In the genomic region with DNA sequence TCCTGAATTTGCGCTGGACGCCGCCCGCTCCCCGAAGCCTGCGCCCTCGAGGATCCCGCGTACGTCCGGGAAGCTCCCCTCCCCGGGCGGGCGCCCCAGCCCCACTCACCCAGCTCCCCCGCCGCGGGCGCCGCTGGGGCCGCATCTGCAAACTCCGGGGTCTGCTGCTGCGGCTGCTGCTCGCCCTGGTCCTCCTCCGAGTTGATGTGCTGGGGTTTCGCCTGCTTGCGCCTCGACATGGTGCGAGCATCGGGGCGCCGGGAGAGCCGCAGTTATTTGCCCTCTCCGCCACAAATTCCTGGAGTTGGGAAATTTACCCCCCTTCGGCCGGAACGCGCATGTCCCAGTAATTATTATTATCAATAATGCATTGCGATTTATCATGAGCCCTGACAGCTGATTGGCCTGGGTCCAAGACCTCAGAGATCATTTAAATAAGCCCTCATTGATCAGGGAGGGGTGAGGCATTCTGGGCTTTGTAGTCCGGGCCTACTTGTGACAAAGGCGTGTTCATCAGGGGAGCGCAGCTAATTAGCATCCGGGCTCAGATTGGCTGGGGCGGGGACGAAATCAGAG, we compare ENCODE assay signal across 9 cellular contexts. TPM values are rescaled to one million over a fixed set of nuclear protein-coding genes. Genes with fewer than 3 reads are reported as not detected.
DNase-seq lines count a peak whose midpoint lies in the region; ATAC-seq and TF ChIP-seq lines count a peak whose summit lies in the region.
"Had no signal": no experiment of that assay in that cellular context is flagged by ENCODE, and none has a peak within 500 bp of the region (broad histone marks: within the 10 kb centered on the region; RNA-seq: fewer than 3 reads in every experiment).

SALL4 (minus strand) TSS at position 352 of the 576 bp plus-strand sequence; CDS start at position 239, 113 bp downstream.

- peaks cover 63% of the 10 kb centered on the region for H3K27me3 Mint-ChIP-seq in activated naive CD4-positive, alpha-beta T cell treated with anti-CD3 and anti-CD28 coated beads, Interleukin-2, amount 10 ng/mL, durations not matched to agents 7 days and 5 days
- H3K27me3 Mint-ChIP-seq in activated naive CD4-positive, alpha-beta T cell treated with anti-CD3 and anti-CD28 coated beads for 36 hours (ENCODE audit: low read depth), result peaks cover 52% of the 10 kb centered on the region

- intact Hi-C loops in activated naive CD4-positive, alpha-beta T cell treated with anti-CD3 and anti-CD28 coated beads for 36 hours (cut with micrococcal nuclease), result no loop called here

- CTCF ChIA-PET in activated naive CD4-positive, alpha-beta T cell treated with anti-CD3 and anti-CD28 coated beads, Interleukin-2, amount 10 ng/mL, durations not matched to agents 7 days and 5 days (lab: Charles Lee), result interaction anchor here (1.4 kb wide), 1 partner anchor 281 kb away, joined by 3 read pairs; no protein-coding TSS in a partner anchor
- CTCF ChIA-PET in activated naive CD4-positive, alpha-beta T cell treated with anti-CD3 and anti-CD28 coated beads for 36 hours (lab: Charles Lee), result no interaction called here

- no peak for TF ChIP-seq EP300 in tibial nerve (IDR thresholded peaks at IDR 0.05)

- H3K4me3 Mint-ChIP-seq in activated naive CD4-positive, alpha-beta T cell treated with anti-CD3 and anti-CD28 coated beads, Interleukin-2, amount 10 ng/mL, durations not matched to agents 7 days and 5 days, result no peak within 1 kb of the TSS
- no peak within 1 kb of the TSS for H3K4me3 Mint-ChIP-seq in activated naive CD4-positive, alpha-beta T cell treated with anti-CD3 and anti-CD28 coated beads for 36 hours

- H3K9me3 ChIP-seq in liver (ENCODE audit: control insufficient read depth in 4 of 4, low read length in 3 of 4), result no peaks in the 10 kb centered on the region
- H3K9me3 ChIP-seq in tibial nerve, result no peaks in the 10 kb centered on the region

- H3K27me3 ChIP-seq in liver (ENCODE audit: control insufficient read depth in 4 of 4, insufficient read depth in 4 of 4, low read length in 3 of 4) (no peaks in the 10 kb centered on the region), tibial nerve (peaks cover 0 to 54% of the 10 kb centered on the region in 2 donors)

- H3K9ac ChIP-seq in liver (ENCODE audit: low read depth in 1 of 2, low read length in 2 of 2), result peak within 1 kb of the TSS in 1 of 2 donors; percentile 39

- ATAC-seq in GM19455 (IDR thresholded peaks at IDR 0.05; ENCODE audit: unreplicated experiment), result no peak
- ATAC-seq in GM21529 (IDR thresholded peaks at IDR 0.05; ENCODE audit: unreplicated experiment), result no peak

- H3K27ac ChIP-seq in liver (ENCODE audit: low read depth in 1 of 2, low read length in 2 of 2) (peak within 1 kb of the TSS in 1 of 2 donors; percentile 54), tibial nerve (no peak within 1 kb of the TSS)
- H3K27ac ChIP-seq: C4-2B had no signal

- H3K4me1 ChIP-seq in liver (ENCODE audit: control insufficient read depth in 4 of 4, insufficient read depth in 4 of 4, low read length in 3 of 4), result peaks cover 0 to 24% (median 14%) of the 10 kb centered on the region in 4 donors
- H3K4me1 ChIP-seq in tibial nerve, result peaks cover 0 to 26% (median 13%) of the 10 kb centered on the region in 4 donors

- no peak for TF ChIP-seq CTCF in cardiac fibroblast (IDR thresholded peaks at IDR 0.05; ENCODE audit: low read depth, low read length)
- TF ChIP-seq CTCF in liver (IDR thresholded peaks at IDR 0.05; ENCODE audit: low read depth, low read length, missing input control), result no peak
- TF ChIP-seq CTCF in tibial nerve (IDR thresholded peaks at IDR 0.05), result no peak

- no peak for TF ChIP-seq RAD21 in liver (IDR thresholded peaks at IDR 0.05)

- H3K36me3 Mint-ChIP-seq in activated naive CD4-positive, alpha-beta T cell treated with anti-CD3 and anti-CD28 coated beads, Interleukin-2, amount 10 ng/mL, durations not matched to agents 7 days and 5 days, result no peaks in the 10 kb centered on the region
- no peaks in the 10 kb centered on the region for H3K36me3 Mint-ChIP-seq in activated naive CD4-positive, alpha-beta T cell treated with anti-CD3 and anti-CD28 coated beads for 36 hours (ENCODE audit: low read depth)

- H3K4me1 Mint-ChIP-seq in activated naive CD4-positive, alpha-beta T cell treated with anti-CD3 and anti-CD28 coated beads, Interleukin-2, amount 10 ng/mL, durations not matched to agents 7 days and 5 days, result peaks cover 3% of the 10 kb centered on the region
- peaks cover 12% of the 10 kb centered on the region for H3K4me1 Mint-ChIP-seq in activated naive CD4-positive, alpha-beta T cell treated with anti-CD3 and anti-CD28 coated beads for 36 hours (ENCODE audit: low read depth)

- WGBS in liver, result 23% methylated on average over 44 of the region's 44 CpGs
- 24 to 44% methylated on average over 23 to 39 of the region's 44 CpGs for WGBS in tibial nerve, 2 donors

- TF ChIP-seq POLR2A in tibial nerve (IDR thresholded peaks at IDR 0.05), result no peak

- H3K9me3 Mint-ChIP-seq in activated naive CD4-positive, alpha-beta T cell treated with anti-CD3 and anti-CD28 coated beads, Interleukin-2, amount 10 ng/mL, durations not matched to agents 7 days and 5 days, result no peaks in the 10 kb centered on the region
- no peaks in the 10 kb centered on the region for H3K9me3 Mint-ChIP-seq in activated naive CD4-positive, alpha-beta T cell treated with anti-CD3 and anti-CD28 coated beads for 36 hours

- DNase-seq in activated naive CD4-positive, alpha-beta T cell treated with anti-CD3 and anti-CD28 coated beads, Interleukin-2, amount 10 ng/mL, durations not matched to agents 7 days and 5 days, result no peak
- DNase-seq in activated naive CD4-positive, alpha-beta T cell treated with anti-CD3 and anti-CD28 coated beads for 36 hours, result no peak
- DNase-seq in cardiac fibroblast (ENCODE audit: low read depth in 2 of 2) (no peak), tibial nerve (ENCODE audit: low spot score in 2 of 2) (no peak), SW480 (ENCODE audit: low spot score) (no peak)

- H3K4me3 ChIP-seq in cardiac fibroblast (replicated peaks in 1 of 2; ENCODE audit: low read depth in 2 of 2, low read length in 2 of 2), result peak within 1 kb of the TSS; percentile 47 to 54
- H3K4me3 ChIP-seq in liver (ENCODE audit: low read depth in 1 of 3, low read length in 3 of 3), result peak within 1 kb of the TSS; percentile 61 to 76 (median 67)
- H3K4me3 ChIP-seq in tibial nerve, result peak within 1 kb of the TSS; percentile 8 to 46 (median 25)

- H3K27ac Mint-ChIP-seq in activated naive CD4-positive, alpha-beta T cell treated with anti-CD3 and anti-CD28 coated beads, Interleukin-2, amount 10 ng/mL, durations not matched to agents 7 days and 5 days, result peak within 1 kb of the TSS; percentile 37
- H3K27ac Mint-ChIP-seq in activated naive CD4-positive, alpha-beta T cell treated with anti-CD3 and anti-CD28 coated beads for 36 hours, result no peak within 1 kb of the TSS

- no peaks in the 10 kb centered on the region for H3K36me3 ChIP-seq in liver (ENCODE audit: control insufficient read depth in 4 of 4, insufficient read depth in 3 of 4, low read depth in 1 of 4, low read length in 3 of 4)
- no peaks in the 10 kb centered on the region for H3K36me3 ChIP-seq in tibial nerve

TF ChIP-seq in liver, 16 proteins besides CTCF, POLR2A, EP300 and RAD21:
- TF ChIP-seq NR2F2 (IDR thresholded peaks at IDR 0.05), result no peak
- no peak for TF ChIP-seq GABPA (IDR thresholded peaks at IDR 0.05 in 1 of 2, conservative IDR thresholded peaks at IDR 0.05 in 1 of 2)
- no peak for TF ChIP-seq YY1 (IDR thresholded peaks at IDR 0.05)
- TF ChIP-seq FOXA1 (IDR thresholded peaks at IDR 0.05), result no peak

RNA-seq across cellular contexts. Expression of gene SALL4, which starts in this region (rescaled TPM):
- not detected for total RNA-seq in activated naive CD4-positive, alpha-beta T cell treated with anti-CD3 and anti-CD28 coated beads for 36 hours
- total RNA-seq in liver, result 1 to 10 TPM; 2.0 to 3.6 TPM
- under 1 TPM; 0.16 to 0.71 TPM for polyA plus RNA-seq in liver
- total RNA-seq in tibial nerve, result 1 to 10 TPM in 1 of 4 donors, under 1 TPM in 3; 0.39 to 1.2 (median 0.54) TPM
